1 cellular context compared by ENCODE assay signal in genomic region chr1:39915499-39916129, GRCh38.
TF ChIP-seq lines count a peak whose summit lies in the region.

No MANE protein-coding gene starts in this region.

TF ChIP-seq in HepG2, 621 proteins besides CTCF, POLR2A, EP300 and RAD21 (continues in another document):
- TF ChIP-seq PITX1 (CRISPR knock-in tag; IDR thresholded peaks at IDR 0.05) (no peak), SIN3A (IDR thresholded peaks at IDR 0.05; ENCODE audit: borderline replicate concordance, low read depth, low read length) (no peak), U2AF2 (IDR thresholded peaks at IDR 0.05; ENCODE audit: low read depth, low read length) (no peak), FOXP4 (CRISPR knock-in tag; IDR thresholded peaks at IDR 0.05) (peak; percentile 44; the same call in 1 of the 2 replicates), HIVEP1 (CRISPR knock-in tag; IDR thresholded peaks at IDR 0.05) (no peak), ZSCAN30 (CRISPR knock-in tag; IDR thresholded peaks at IDR 0.05) (no peak), MBD4 (IDR thresholded peaks at IDR 0.05; ENCODE audit: borderline replicate concordance, low read length) (no peak), GRHL1 (CRISPR knock-in tag; conservative IDR thresholded peaks at IDR 0.05) (no peak), MED1 (CRISPR knock-in tag; IDR thresholded peaks at IDR 0.05) (0 out of 2 replicates have a peak, but pooled peaks have one; percentile 30), ZNF296 (CRISPR knock-in tag; conservative IDR thresholded peaks at IDR 0.05) (no peak), EHMT2 (IDR thresholded peaks at IDR 0.05; ENCODE audit: borderline replicate concordance, low read depth, low read length) (no peak), REPIN1 (CRISPR knock-in tag; IDR thresholded peaks at IDR 0.05; ENCODE audit: borderline replicate concordance, low read depth) (no peak), DNMT1 (CRISPR knock-in tag; IDR thresholded peaks at IDR 0.05) (no peak), ZNF598 (CRISPR knock-in tag; IDR thresholded peaks at IDR 0.05; ENCODE audit: borderline replicate concordance) (no peak), FOXC1 (CRISPR knock-in tag; IDR thresholded peaks at IDR 0.05; ENCODE audit: borderline replicate concordance) (no peak), CERS6 (CRISPR knock-in tag; IDR thresholded peaks at IDR 0.05) (no peak), ZNF407 (CRISPR knock-in tag; IDR thresholded peaks at IDR 0.05; ENCODE audit: not compliant biosample characterization) (no peak), ZNF782 (CRISPR knock-in tag; IDR thresholded peaks at IDR 0.05; ENCODE audit: borderline replicate concordance) (no peak), GABPB1 (CRISPR knock-in tag; IDR thresholded peaks at IDR 0.05) (no peak), SRSF1 (optimal IDR thresholded peaks at IDR 0.05; ENCODE audit: low read depth, low read length) (no peak), KLF11 (CRISPR knock-in tag; IDR thresholded peaks at IDR 0.05) (no peak), ATF7-NPFF (CRISPR knock-in tag; IDR thresholded peaks at IDR 0.05; ENCODE audit: low read depth) (no peak), NONO (IDR thresholded peaks at IDR 0.05) (no peak), NONO (CRISPR knock-in tag; conservative IDR thresholded peaks at IDR 0.05) (no peak), ZSCAN9 (CRISPR knock-in tag; IDR thresholded peaks at IDR 0.05; ENCODE audit: borderline replicate concordance) (no peak), PHF21A (CRISPR knock-in tag; IDR thresholded peaks at IDR 0.05) (no peak), MXD1 (CRISPR knock-in tag; IDR thresholded peaks at IDR 0.05) (no peak), ZBTB14 (CRISPR knock-in tag; IDR thresholded peaks at IDR 0.05) (no peak), AFF4 (CRISPR knock-in tag; IDR thresholded peaks at IDR 0.05) (no peak), ZNF883 (CRISPR knock-in tag; IDR thresholded peaks at IDR 0.05; ENCODE audit: not compliant biosample characterization) (no peak), ZBTB37 (CRISPR knock-in tag; IDR thresholded peaks at IDR 0.05) (no peak), ZNF550 (CRISPR knock-in tag; IDR thresholded peaks at IDR 0.05; ENCODE audit: borderline replicate concordance) (no peak), PRMT3 (CRISPR knock-in tag; IDR thresholded peaks at IDR 0.05; ENCODE audit: borderline replicate concordance, low read depth) (no peak), HDAC6 (IDR thresholded peaks at IDR 0.05; ENCODE audit: low read depth, low read length) (no peak), NFYB (CRISPR knock-in tag; IDR thresholded peaks at IDR 0.05) (no peak), HNRNPL (IDR thresholded peaks at IDR 0.05; ENCODE audit: low read depth, low read length) (no peak), NFIB (CRISPR knock-in tag; IDR thresholded peaks at IDR 0.05; ENCODE audit: borderline replicate concordance) (no peak)
